ENCODE assay signal across 22 cellular contexts in genomic region chrX:15128838-15129237, GRCh38.
"Had no signal": no experiment of that assay in that cellular context is flagged by ENCODE, and none has a peak within 500 bp of the region (broad histone marks: within the 10 kb centered on the region; RNA-seq: fewer than 3 reads in every experiment).

No MANE protein-coding gene starts in this region.

- ATAC-seq: body of pancreas, WTC11 had no signal

- H3K4me2 ChIP-seq: PC-9 had no signal

- H3K4me3 ChIP-seq: ascending aorta, body of pancreas, MG63, PC-9 had no signal

- H3K4me1 ChIP-seq: ascending aorta, body of pancreas had no signal

- DNase-seq: activated CD4-positive, alpha-beta memory T cell treated with anti-CD3 and anti-CD28 coated beads for 36 hours; activated CD4-positive, alpha-beta T cell treated with anti-CD3 and anti-CD28 coated beads, Interleukin-2, amount 10 ng/mL, durations not matched to agents 24 days and 14 days; activated CD4-positive, CD25-positive, alpha-beta regulatory T cell treated with anti-CD3 and anti-CD28 coated beads, Interleukin-2, amount 50 U/mL, for 72 hours; activated CD8-positive, alpha-beta memory T cell treated with anti-CD3 and anti-CD28 coated beads for 24 hours; activated effector memory CD4-positive, alpha-beta T cell treated with anti-CD3 and anti-CD28 coated beads, Interleukin-2, amount 50 U/mL, for 16 hours; activated naive CD8-positive, alpha-beta T cell treated with anti-CD3 and anti-CD28 coated beads, Interleukin-2, amount 50 U/mL, for 24 hours; activated T-cell treated with anti-CD3 and anti-CD28 coated beads, Interleukin-2, amount 50 U/mL, for 4 hours; amniotic stem cell; body of pancreas; KG1; MG63; MV-4-11; NCI-H1092 treated with DMSO at 0.1 percent for 48 hours; NCI-H1436 treated with DMSO at 0.1 percent for 48 hours; NCI-H187; NCI-H2081; NCI-H2171 treated with DMSO at 0.1 percent for 48 hours; NCI-H226; PC-9; SHP77 treated with DMSO at 0.1 percent for 48 hours had no signal

- H3K9me3 ChIP-seq: ascending aorta, body of pancreas, MG63 had no signal

- H3K27me3 ChIP-seq: ascending aorta, body of pancreas, MG63 had no signal

- H3K36me3 ChIP-seq: ascending aorta, MG63 had no signal

- H3K27ac ChIP-seq: ascending aorta, body of pancreas, PC-9 had no signal
